Comparison of ENCODE assay signal across 13 cellular contexts in the genomic region with DNA sequence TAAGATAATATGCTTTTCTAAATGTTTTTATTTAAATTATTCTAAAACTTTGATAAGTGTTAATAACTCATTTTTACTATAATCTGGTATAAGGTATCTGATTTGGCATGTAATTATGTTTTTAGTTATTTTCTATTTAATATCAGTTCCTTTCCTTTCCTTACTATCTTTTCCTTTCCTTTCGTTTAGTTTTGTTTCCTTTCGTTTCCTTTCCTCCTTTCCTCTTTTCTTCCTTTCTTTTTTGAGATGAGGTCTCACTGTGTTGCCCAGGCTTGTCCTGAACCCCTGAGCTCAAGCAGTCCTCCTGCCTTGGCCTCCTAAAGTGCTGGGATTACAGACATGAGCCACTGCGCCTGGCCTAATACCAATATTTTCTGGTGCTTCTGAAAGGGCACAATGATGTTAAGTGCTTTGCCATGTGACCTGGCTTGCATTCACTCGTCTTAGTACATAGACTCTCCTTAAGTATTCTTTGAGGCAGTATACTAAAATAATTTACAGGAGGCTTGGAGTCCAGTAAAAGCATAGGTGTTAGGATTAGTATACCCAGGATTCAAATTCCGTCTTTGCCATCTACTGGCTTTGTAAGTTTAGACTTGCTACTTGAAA. TPM values are rescaled to one million over a fixed set of nuclear protein-coding genes. Genes with fewer than 3 reads are reported as not detected.
DNase-seq lines count a peak whose midpoint lies in the region; ATAC-seq and TF ChIP-seq lines count a peak whose summit lies in the region.
"Had no signal": no experiment of that assay in that cellular context is flagged by ENCODE, and none has a peak within 500 bp of the region (broad histone marks: within the 10 kb centered on the region; RNA-seq: fewer than 3 reads in every experiment).

No MANE protein-coding gene starts in this region.

- H3K4me3 ChIP-seq in brain microvascular endothelial cell (ENCODE audit: low read depth, low read length): no peak overlapping the region
- H3K4me3 ChIP-seq: skin epidermis had no signal

- H3K27me3 ChIP-seq in brain microvascular endothelial cell (replicated peaks): no peaks in the 10 kb centered on the region

- no peak for TF ChIP-seq CTCF in HFFc6 (IDR thresholded peaks at IDR 0.05)
- no peak for TF ChIP-seq CTCF in brain microvascular endothelial cell (IDR thresholded peaks at IDR 0.05; ENCODE audit: low read depth, low read length, missing control alignments)
- no peak for TF ChIP-seq CTCF in neural crest cell (conservative IDR thresholded peaks at IDR 0.05)

- peaks cover 2% of the 10 kb centered on the region for H3K27me3 Mint-ChIP-seq in HFFc6 (ENCODE audit: insufficient read depth)
- H3K27me3 Mint-ChIP-seq in neural crest cell (ENCODE audit: low read depth): no peaks in the 10 kb centered on the region

- H3K4me3 Mint-ChIP-seq in HFFc6: no peak overlapping the region
- H3K4me3 Mint-ChIP-seq in neural crest cell: no peak overlapping the region

- peak; percentile 31 for DNase-seq in NCI-H2029 (lab: John Stamatoyannopoulos, UW)
- no peak for DNase-seq in NCI-H2029 treated with DMSO at 0.1 percent for 48 hours (lab: John Stamatoyannopoulos, UW)
- DNase-seq in HFFc6: no peak
- no peak for DNase-seq in brain microvascular endothelial cell
- DNase-seq in neural crest cell (ENCODE audit: low read depth, low spot score): no peak
- DNase-seq: DMS153, SHP77, trophoblast cell had no signal

- peaks cover 10% of the 10 kb centered on the region for H3K36me3 ChIP-seq in brain microvascular endothelial cell (replicated peaks)

- H3K4me1 Mint-ChIP-seq in HFFc6 (ENCODE audit: low read depth) (peaks cover 89% of the 10 kb centered on the region), neural crest cell (no peaks in the 10 kb centered on the region)

- H3K36me3 Mint-ChIP-seq in HFFc6 (ENCODE audit: low read depth): peaks cover 31% of the 10 kb centered on the region
- peaks cover 3% of the 10 kb centered on the region for H3K36me3 Mint-ChIP-seq in neural crest cell (ENCODE audit: low read depth)

- in situ Hi-C loops in brain microvascular endothelial cell (cut with HindIII; ENCODE audit: low pct_ligation_motif_present, low sequenced_read_pairs): no loop called here

- no peak for ATAC-seq in HG03439 (IDR thresholded peaks at IDR 0.05; ENCODE audit: unreplicated experiment)
- ATAC-seq in GM21367 (IDR thresholded peaks at IDR 0.05; ENCODE audit: unreplicated experiment): no peak
- no peak for ATAC-seq in GM21390 (IDR thresholded peaks at IDR 0.05; ENCODE audit: unreplicated experiment)

- H3K27ac Mint-ChIP-seq in HFFc6: peak overlapping the region; percentile 78
- peak overlapping the region; percentile 55 for H3K27ac Mint-ChIP-seq in neural crest cell (ENCODE audit: unreplicated experiment)

- H3K9me3 Mint-ChIP-seq in HFFc6 (no peaks in the 10 kb centered on the region), neural crest cell (no peaks in the 10 kb centered on the region)

- H3K27ac ChIP-seq in brain microvascular endothelial cell: peak overlapping the region; percentile 91
- H3K27ac ChIP-seq: 22Rv1 had no signal

RNA-seq across cellular contexts. Expression of gene MIER1, which starts 18.7 kb away (rescaled TPM):
- 10 to 100 TPM; 28.0 to 37.5 (median 33.7) TPM for total RNA-seq in HFFc6 (2021; fragmentation: NEBNext Ultra II Directional; extraction: Animal tissue kit (Norgen Biotek cat#: 25700))
- 29.0 and 31.4 TPM in 2 replicates for total RNA-seq in neural crest cell

RNA-seq across cellular contexts. Expression of gene DNAI4, which starts 18.8 kb away (rescaled TPM):
- 1 to 10 TPM; 1.3 to 4.3 (median 3.4) TPM for total RNA-seq in HFFc6 (2021; fragmentation: NEBNext Ultra II Directional; extraction: Animal tissue kit (Norgen Biotek cat#: 25700))
- total RNA-seq in neural crest cell: 4.0 and 8.0 TPM in 2 replicates
